7 cellular contexts compared by ENCODE assay signal in genomic region chr1:149849246-149849946, GRCh38. TPM values are rescaled to one million over a fixed set of nuclear protein-coding genes. Genes with fewer than 3 reads are reported as not detected.
DNase-seq lines count a peak whose midpoint lies in the region; ATAC-seq and TF ChIP-seq lines count a peak whose summit lies in the region.

No MANE protein-coding gene starts in this region.

- H3K27ac ChIP-seq in HEK293 (ENCODE audit: extremely low read depth, low read depth, low read length): no peak overlapping the region
- peak overlapping the region; percentile 85 for H3K27ac ChIP-seq in hepatocyte
- H3K27ac ChIP-seq in spleen: peak overlapping the region; percentile 82 to 96 (median 91)

- peaks cover 6% of the 10 kb centered on the region for H3K36me3 Mint-ChIP-seq in T-helper 17 cell (ENCODE audit: low read depth)

- H3K36me3 ChIP-seq in HEK293 (ENCODE audit: control insufficient read depth in 2 of 2, insufficient read depth in 1 of 2, low read length in 2 of 2) (peaks cover 0 to 7% of the 10 kb centered on the region in 2 experiments; a peak in 1 of 3 replicates), hepatocyte (replicated peaks; ENCODE audit: insufficient read depth, low read depth) (no peaks in the 10 kb centered on the region), spleen (peaks cover 0 to 28% (median 2%) of the 10 kb centered on the region in 6 donors)

- H3K9me3 ChIP-seq in HEK293 (ENCODE audit: control insufficient read depth, insufficient read depth, low read depth, low read length) (no peaks in the 10 kb centered on the region), T-helper 17 cell (ENCODE audit: control insufficient read depth, low read length, poor library complexity, severe bottlenecking) (no peaks in the 10 kb centered on the region), hepatocyte (ENCODE audit: low read depth) (no peaks in the 10 kb centered on the region), spleen (no peaks in the 10 kb centered on the region)

- H3K27me3 ChIP-seq in hepatocyte (no peaks in the 10 kb centered on the region), spleen (replicated peaks in 1 of 7) (no peaks in the 10 kb centered on the region)

- H3K4me1 ChIP-seq in HEK293 (ENCODE audit: control insufficient read depth, insufficient read depth, low read length): peaks cover 8% of the 10 kb centered on the region; the same call in 1 of the 2 replicates
- peaks cover 46% of the 10 kb centered on the region for H3K4me1 ChIP-seq in hepatocyte (ENCODE audit: insufficient read depth)
- peaks cover 40 to 57% (median 55%) of the 10 kb centered on the region in 6 donors for H3K4me1 ChIP-seq in spleen

- 10% methylated on average over 9 of the region's 9 CpGs for WGBS in hepatocyte (ENCODE audit: low lambda C conversion rate, missing lambda C conversion rate)
- WGBS in spleen, 5 donors: 20 to 32% (median 25%) methylated on average over 9 of the region's 9 CpGs

- ATAC-seq in T-helper 17 cell (no peak), esophagus mucosa (no peak), GM19035 (IDR thresholded peaks at IDR 0.05; ENCODE audit: unreplicated experiment) (no peak), left colon (no peak)

- H3K4me1 Mint-ChIP-seq in T-helper 17 cell: peaks cover 43% of the 10 kb centered on the region

- peak overlapping the region; percentile 82 for H3K4me2 ChIP-seq in hepatocyte

- H3K4me3 ChIP-seq in HEK293 (ENCODE audit: low read depth, low read length) (peak overlapping the region; percentile 25), hepatocyte (peak overlapping the region; percentile 67), spleen (peak overlapping the region in 7 of 8 donors; percentile 27 to 69 (median 44))

- peak overlapping the region; percentile 93 for H3K27ac Mint-ChIP-seq in T-helper 17 cell

- intact Hi-C loops in spleen (cut with DNase I; ENCODE audit: low total_unique reads): no loop called here
- intact Hi-C loops in left colon (cut with DNase I, micrococcal nuclease): no loop called here

- POLR2A ChIA-PET in HEK293 (lab: Yijun Ruan, JAX): interaction anchor here (1.7 kb wide), 1 partner anchor 37 kb away, joined by 7 read pairs; a partner anchor contains a TSS

- H3K4me3 Mint-ChIP-seq in T-helper 17 cell: peak overlapping the region; percentile 96

- DNase-seq in T-helper 17 cell: no peak
- DNase-seq in hepatocyte (ENCODE audit: low spot score): no peak
- DNase-seq in spleen: no peak
- no peak for DNase-seq in left colon

- CTCF ChIA-PET in HEK293 (lab: Yijun Ruan, JAX): interaction anchor here (0.9 kb wide), 1 partner anchor 316 kb away, joined by 3 read pairs; no protein-coding TSS in a partner anchor

- no peak overlapping the region for H2AFZ ChIP-seq in hepatocyte

- no peak for TF ChIP-seq POLR2A in spleen (IDR thresholded peaks at IDR 0.05)

- peaks cover 45% of the 10 kb centered on the region for H4K20me1 ChIP-seq in hepatocyte (ENCODE audit: insufficient read depth, poor library complexity, severe bottlenecking)

- TF ChIP-seq CTCF in HEK293 (tag by site-specific recombination; IDR thresholded peaks at IDR 0.05) (no peak), hepatocyte (IDR thresholded peaks at IDR 0.05; ENCODE audit: poor library complexity) (no peak), spleen (IDR thresholded peaks at IDR 0.05 in 8 of 11, conservative IDR thresholded peaks at IDR 0.05 in 3 of 11) (no peak)

- H3K9me2 ChIP-seq in hepatocyte (replicated peaks; ENCODE audit: insufficient read depth): no peaks in the 10 kb centered on the region

- H3K27me3 Mint-ChIP-seq in T-helper 17 cell: no peaks in the 10 kb centered on the region

- H3K79me2 ChIP-seq in hepatocyte: peaks cover 58% of the 10 kb centered on the region

TF ChIP-seq in HEK293, 187 proteins besides CTCF, POLR2A, EP300 and RAD21:
- TF ChIP-seq, protein P1, sequence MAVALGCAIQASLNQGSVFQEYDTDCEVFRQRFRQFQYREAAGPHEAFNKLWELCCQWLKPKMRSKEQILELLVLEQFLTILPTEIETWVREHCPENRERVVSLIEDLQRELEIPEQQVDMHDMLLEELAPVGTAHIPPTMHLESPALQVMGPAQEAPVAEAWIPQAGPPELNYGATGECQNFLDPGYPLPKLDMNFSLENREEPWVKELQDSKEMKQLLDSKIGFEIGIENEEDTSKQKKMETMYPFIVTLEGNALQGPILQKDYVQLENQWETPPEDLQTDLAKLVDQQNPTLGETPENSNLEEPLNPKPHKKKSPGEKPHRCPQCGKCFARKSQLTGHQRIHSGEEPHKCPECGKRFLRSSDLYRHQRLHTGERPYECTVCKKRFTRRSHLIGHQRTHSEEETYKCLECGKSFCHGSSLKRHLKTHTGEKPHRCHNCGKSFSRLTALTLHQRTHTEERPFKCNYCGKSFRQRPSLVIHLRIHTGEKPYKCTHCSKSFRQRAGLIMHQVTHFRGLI (tag by site-specific recombination; IDR thresholded peaks at IDR 0.05): no peak
- TF ChIP-seq IKZF3 (tag by site-specific recombination; IDR thresholded peaks at IDR 0.05): 0 out of 2 replicates have a peak, but pooled peaks have one; percentile 28
TF ChIP-seq in HEK293: peak in this region for 1.

RNA-seq across cellular contexts. Expression of gene BOLA1, which starts 50.0 kb away (rescaled TPM):
- 1 to 10 TPM; 5.3 to 7.2 TPM for total RNA-seq in T-helper 17 cell
- total RNA-seq in hepatocyte: 8.5 and 16.1 TPM in 2 replicates
- 19.0 and 20.6 TPM in 2 replicates for polyA plus RNA-seq in hepatocyte
- total RNA-seq in spleen: 10 to 100 TPM in 6 of 7 donors, 1 to 10 TPM in 1; 8.3 to 22.6 (median 14.7) TPM
- polyA plus RNA-seq in spleen: 10 to 100 TPM; 27.1 to 34.6 (median 33.9) TPM
- total RNA-seq in esophagus mucosa: 12.0 TPM
- total RNA-seq in left colon: 10 to 100 TPM; 11.0 to 12.6 TPM
